In genomic region chr6:136763255-136763654, GRCh38 we compare ENCODE assay signal across 12 cellular contexts. TPM values are rescaled to one million over a fixed set of nuclear protein-coding genes. Genes with fewer than 3 reads are reported as not detected.
A peak's percentile ranks its signal among the peaks of the same experiment; 100 is the strongest.
DNase-seq lines count a peak whose midpoint lies in the region; ATAC-seq, FAIRE-seq and TF ChIP-seq lines count a peak whose summit lies in the region.
"Had no signal": no experiment of that assay in that cellular context is flagged by ENCODE, and none has a peak within 500 bp of the region (broad histone marks: within the 10 kb centered on the region; RNA-seq: fewer than 3 reads in every experiment).

No MANE protein-coding gene starts in this region.

- peak overlapping the region; percentile 4 for H3K27ac Mint-ChIP-seq in activated naive CD8-positive, alpha-beta T cell treated with anti-CD3 and anti-CD28 coated beads, Interleukin-2, amount 50 U/mL, for 24 hours

- no peaks in the 10 kb centered on the region for H3K27me3 Mint-ChIP-seq in activated naive CD8-positive, alpha-beta T cell treated with anti-CD3 and anti-CD28 coated beads, Interleukin-2, amount 50 U/mL, for 24 hours

- FAIRE-seq in GM12891 (lab: Jason Lieb, UNC) = peak; percentile 68

- no peaks in the 10 kb centered on the region for H3K9me3 Mint-ChIP-seq in activated naive CD8-positive, alpha-beta T cell treated with anti-CD3 and anti-CD28 coated beads, Interleukin-2, amount 50 U/mL, for 24 hours

- DNase-seq in GM12891 (ENCODE audit: insufficient read length, low spot score) = no peak
- DNase-seq in activated naive CD8-positive, alpha-beta T cell treated with anti-CD3 and anti-CD28 coated beads, Interleukin-2, amount 50 U/mL, for 24 hours = no peak
- no peak for DNase-seq in MG63
- DNase-seq in right lobe of liver = no peak
- no peak for DNase-seq in erythroblast (lab: John Stamatoyannopoulos, UW)
- DNase-seq in thyroid gland = no peak
- DNase-seq: activated CD8-positive, alpha-beta memory T cell treated with anti-CD3 and anti-CD28 coated beads, Interleukin-2, amount 50 U/mL, for 48 hours; body of pancreas; stimulated activated CD8-positive, alpha-beta memory T cell treated with anti-CD3 and anti-CD28 coated beads, Interleukin-4, amount 100 ng/mL, for 48 hours; SW 1271 had no signal

- H3K27me3 ChIP-seq in MG63 (no peaks in the 10 kb centered on the region), right lobe of liver (no peaks in the 10 kb centered on the region), thyroid gland (no peaks in the 10 kb centered on the region)
- H3K27me3 ChIP-seq: body of pancreas had no signal

- no peak overlapping the region for H3K4me3 Mint-ChIP-seq in activated naive CD8-positive, alpha-beta T cell treated with anti-CD3 and anti-CD28 coated beads, Interleukin-2, amount 50 U/mL, for 24 hours

- WGBS in right lobe of liver (ENCODE audit: insufficient coverage, low coverage, low lambda C conversion rate, missing lambda C conversion rate) = 88% methylated on average over 1 of the region's 1 CpG
- WGBS in thyroid gland, 2 donors = 98 to 100% methylated on average over 1 of the region's 1 CpG

- H3K36me3 ChIP-seq in MG63 (no peaks in the 10 kb centered on the region), right lobe of liver (no peaks in the 10 kb centered on the region), thyroid gland (no peaks in the 10 kb centered on the region)

- H3K4me1 Mint-ChIP-seq in activated naive CD8-positive, alpha-beta T cell treated with anti-CD3 and anti-CD28 coated beads, Interleukin-2, amount 50 U/mL, for 24 hours = peaks cover 73% of the 10 kb centered on the region

- H3K36me3 Mint-ChIP-seq in activated naive CD8-positive, alpha-beta T cell treated with anti-CD3 and anti-CD28 coated beads, Interleukin-2, amount 50 U/mL, for 24 hours (ENCODE audit: low read depth) = no peaks in the 10 kb centered on the region

- ATAC-seq in GM19372 (IDR thresholded peaks at IDR 0.05; ENCODE audit: low read depth, unreplicated experiment) (peak; percentile 24), HG02943 (IDR thresholded peaks at IDR 0.05; ENCODE audit: low read depth, unreplicated experiment) (peak; percentile 29), right lobe of liver (no peak)
- no peak for ATAC-seq in activated naive CD8-positive, alpha-beta T cell treated with anti-CD3 and anti-CD28 coated beads, Interleukin-2, amount 50 U/mL, for 24 hours
- ATAC-seq: body of pancreas had no signal

- TF ChIP-seq POLR2A in GM12891 (IDR thresholded peaks at IDR 0.05; ENCODE audit: low read depth, low read length) (no peak), right lobe of liver (IDR thresholded peaks at IDR 0.05) (no peak), erythroblast (IDR thresholded peaks at IDR 0.05; ENCODE audit: low read length) (no peak), thyroid gland (IDR thresholded peaks at IDR 0.05) (no peak)

- H3K27ac ChIP-seq in right lobe of liver = no peak overlapping the region
- peak overlapping the region in 1 of 3 donors; percentile 11 for H3K27ac ChIP-seq in thyroid gland

- intact Hi-C loops in right lobe of liver (cut with DNase I) = no loop called here
- intact Hi-C loops in thyroid gland (cut with DNase I) = no loop called here

- peaks cover 2 to 59% (median 16%) of the 10 kb centered on the region in 4 donors for H3K4me1 ChIP-seq in right lobe of liver
- H3K4me1 ChIP-seq in thyroid gland = peaks cover 55 to 65% of the 10 kb centered on the region in 2 donors

- TF ChIP-seq CTCF in right lobe of liver (IDR thresholded peaks at IDR 0.05) (no peak), thyroid gland (IDR thresholded peaks at IDR 0.05) (no peak)

- H3K9me3 ChIP-seq in MG63 = no peaks in the 10 kb centered on the region
- no peaks in the 10 kb centered on the region for H3K9me3 ChIP-seq in right lobe of liver
- H3K9me3 ChIP-seq in thyroid gland = no peaks in the 10 kb centered on the region
- H3K9me3 ChIP-seq: body of pancreas had no signal

- H3K4me3 ChIP-seq in MG63 = no peak overlapping the region
- H3K4me3 ChIP-seq in right lobe of liver = no peak overlapping the region
- H3K4me3 ChIP-seq in thyroid gland (replicated peaks in 1 of 3) = no peak overlapping the region
- H3K4me3 ChIP-seq: body of pancreas had no signal

TF ChIP-seq in GM12891, 5 proteins besides CTCF, POLR2A, EP300 and RAD21:
- TF ChIP-seq TAF1 (IDR thresholded peaks at IDR 0.05; ENCODE audit: low read depth, low read length) (no peak), POU2F2 (IDR thresholded peaks at IDR 0.05; ENCODE audit: low read depth, low read length) (no peak), PAX5 (IDR thresholded peaks at IDR 0.05; ENCODE audit: insufficient read depth, low read length, severe bottlenecking) (no peak), POLR2AphosphoS5 (IDR thresholded peaks at IDR 0.05; ENCODE audit: low read depth, low read length) (no peak), SPI1 (IDR thresholded peaks at IDR 0.05; ENCODE audit: low read depth, low read length) (no peak)

RNA-seq across cellular contexts. Expression of gene MAP3K5, which starts 29.0 kb away (rescaled TPM):
- polyA plus RNA-seq in GM12891 (2012; ENCODE audit: low read depth, missing spikeins) = 15.0 TPM
- total RNA-seq in MG63 (2014; rRNA removed; shearing (Covaris generic); ENCODE audit: low replicate concordance) = 5.7 and 10.5 TPM in 2 replicates
- 10 to 100 TPM in 1 of 6 experiments, 1 to 10 TPM in 5; 5.0 to 10.4 (median 6.9) TPM for total RNA-seq in right lobe of liver
- total RNA-seq in thyroid gland = 10 to 100 TPM; 28.1 to 68.0 (median 46.5) TPM

RNA-seq across cellular contexts. Expression of gene PEX7, which starts 59.1 kb away (rescaled TPM):
- 6.8 TPM for polyA plus RNA-seq in GM12891 (2012; ENCODE audit: low read depth, missing spikeins)
- total RNA-seq in MG63 (2014; rRNA removed; shearing (Covaris generic); ENCODE audit: low replicate concordance) = 1.4 and 3.0 TPM in 2 replicates
- total RNA-seq in right lobe of liver (1 to 10 TPM; 4.8 to 8.7 (median 5.2) TPM), thyroid gland (10 to 100 TPM; 16.4 to 23.9 (median 18.2) TPM)

Comparison
In these comparisons a context has a peak if more than half of its experiments do, and no peak if none do; other contexts are left out.
1. ATAC-seq: peak in GM19372 (single experiment) and HG02943 (single experiment); none in activated naive CD8-positive, alpha-beta T cell treated with anti-CD3 and anti-CD28 coated beads, Interleukin-2, amount 50 U/mL, for 24 hours (single experiment) and right lobe of liver (0 of 4).